19 cellular contexts compared by ENCODE assay signal in genomic region chr11:94956963-94957362, GRCh38. TPM values are rescaled to one million over a fixed set of nuclear protein-coding genes. Genes with fewer than 3 reads are reported as not detected.
DNase-seq lines count a peak whose midpoint lies in the region; ATAC-seq, FAIRE-seq and TF ChIP-seq lines count a peak whose summit lies in the region.
"Had no signal": no experiment of that assay in that cellular context is flagged by ENCODE, and none has a peak within 500 bp of the region (broad histone marks: within the 10 kb centered on the region; RNA-seq: fewer than 3 reads in every experiment).

No MANE protein-coding gene starts in this region.

- no peak overlapping the region for H3K4me3 ChIP-seq in PC-3 (ENCODE audit: low read length)
- H3K4me3 ChIP-seq in fibroblast of mammary gland (ENCODE audit: control insufficient read depth, low read depth, low read length): no peak overlapping the region
- H3K4me3 ChIP-seq in mesenchymal stem cell (ENCODE audit: insufficient read depth in 1 of 2, low read depth in 1 of 2, low read length in 2 of 2): no peak overlapping the region
- no peak overlapping the region for H3K4me3 ChIP-seq in HepG2 (replicated peaks in 1 of 3; ENCODE audit: insufficient read depth in 1 of 3, low read depth in 2 of 3, low read length in 3 of 3)
- H3K4me3 ChIP-seq: A549 had no signal

- FAIRE-seq in HepG2 (lab: Jason Lieb, UNC): no peak
- FAIRE-seq: A549, D721Med had no signal

- TF ChIP-seq RAD21 in HepG2 (CRISPR knock-in tag; IDR thresholded peaks at IDR 0.05): no peak

- H3K4me3 Mint-ChIP-seq in natural killer cell treated with Interleukin-12 subunit alpha and Interleukin-12 subunit beta and Interleukin-15 and Interleukin-18, amount 100 ng/mL, for 72 hours: no peak overlapping the region
- H3K4me3 Mint-ChIP-seq: CD8-positive, alpha-beta T cell; HFFc6 had no signal

- no peaks in the 10 kb centered on the region for H3K9me3 Mint-ChIP-seq in natural killer cell treated with Interleukin-12 subunit alpha and Interleukin-12 subunit beta and Interleukin-15 and Interleukin-18, amount 100 ng/mL, for 72 hours
- H3K9me3 Mint-ChIP-seq: CD8-positive, alpha-beta T cell; HFFc6 had no signal

- H4K8ac ChIP-seq in mesenchymal stem cell (ENCODE audit: low read length): peak overlapping the region; percentile 42

- H3K79me2 ChIP-seq in PC-3 (ENCODE audit: low read length) (no peaks in the 10 kb centered on the region), HepG2 (ENCODE audit: insufficient read depth, low read length) (no peaks in the 10 kb centered on the region)

- H3K27me3 ChIP-seq in PC-3 (ENCODE audit: low read length) (no peaks in the 10 kb centered on the region), mesenchymal stem cell (ENCODE audit: control insufficient read depth in 1 of 2, insufficient read depth in 1 of 2, low read length in 2 of 2) (no peaks in the 10 kb centered on the region), HepG2 (ENCODE audit: control insufficient read depth in 1 of 2, insufficient read depth in 2 of 2, low read length in 2 of 2) (no peaks in the 10 kb centered on the region)
- H3K27me3 ChIP-seq: BE2C had no signal

- CTCF ChIA-PET in PC-3 (lab: Charles Lee) (no interaction called here), HepG2 (lab: Yijun Ruan, JAX; ENCODE audit: low intra/inter-chr PET ratio, low total read pairs) (no interaction called here)

- BruUV-seq in PC-3 (replicated peaks; lab: Mats Ljungman, UMichigan): no TSS peak
- no TSS peak for BruUV-seq in HepG2 (replicated peaks; lab: Mats Ljungman, UMichigan)

- peaks cover 0 to 3% of the 10 kb centered on the region in 2 donors for H3K27me3 Mint-ChIP-seq in natural killer cell treated with Interleukin-12 subunit alpha and Interleukin-12 subunit beta and Interleukin-15 and Interleukin-18, amount 100 ng/mL, for 72 hours

- no peaks in the 10 kb centered on the region for H3K4me1 ChIP-seq in PC-3 (ENCODE audit: insufficient read depth, low read length)
- H3K4me1 ChIP-seq in mesenchymal stem cell (ENCODE audit: control insufficient read depth, insufficient read depth, low read depth, low read length): peaks cover 4% of the 10 kb centered on the region
- no peaks in the 10 kb centered on the region for H3K4me1 ChIP-seq in HepG2 (ENCODE audit: insufficient read depth, low read length)
- H3K4me1 ChIP-seq: A549, BE2C had no signal

- H4K91ac ChIP-seq in mesenchymal stem cell (ENCODE audit: low read length): peak overlapping the region; percentile 48

- WGBS in mesenchymal stem cell: 65% methylated on average over 4 of the region's 4 CpGs
- 65% methylated on average over 4 of the region's 4 CpGs for WGBS in HepG2 (ENCODE audit: low lambda C conversion rate)

- no peak overlapping the region for H3K18ac ChIP-seq in mesenchymal stem cell (ENCODE audit: low read depth in 1 of 2, low read length in 2 of 2)

- H2AFZ ChIP-seq in PC-3 (ENCODE audit: low read length) (no peak overlapping the region), mesenchymal stem cell (ENCODE audit: low read depth, low read length) (no peak overlapping the region), HepG2 (ENCODE audit: low read length) (no peak overlapping the region)

- H3K36me3 ChIP-seq in PC-3 (ENCODE audit: low read depth, low read length) (peaks cover 13% of the 10 kb centered on the region; the same call in 1 of the 2 replicates), mesenchymal stem cell (ENCODE audit: control insufficient read depth in 1 of 2, insufficient read depth in 2 of 2, low read depth in 1 of 2, low read length in 2 of 2) (peaks cover 10 to 28% of the 10 kb centered on the region in 2 experiments), HepG2 (replicated peaks in 1 of 2; ENCODE audit: control insufficient read depth in 1 of 2, insufficient read depth in 2 of 2, low read length in 2 of 2) (peaks cover 0 to 8% of the 10 kb centered on the region in 2 experiments; a peak in 2 of 5 replicates)

- H3K27ac ChIP-seq in PC-3 (ENCODE audit: low read length) (no peak overlapping the region), mesenchymal stem cell (ENCODE audit: low read length, poor library complexity, severe bottlenecking) (no peak overlapping the region), HepG2 (ENCODE audit: extremely low read length, insufficient read depth, low read length) (no peak overlapping the region)
- H3K27ac ChIP-seq: A549, C4-2B, HL-60 had no signal

- no peak for TF ChIP-seq EP300 in HepG2 (IDR thresholded peaks at IDR 0.05; ENCODE audit: low read depth in 2 of 2, low read length in 2 of 2)
- no peak for TF ChIP-seq EP300 in HepG2 (CRISPR knock-in tag; IDR thresholded peaks at IDR 0.05; ENCODE audit: borderline replicate concordance)

- H3K23ac ChIP-seq in mesenchymal stem cell (ENCODE audit: low read length in 2 of 2): no peak overlapping the region

- H3K9me2 ChIP-seq in PC-3 (replicated peaks; ENCODE audit: low read length): no peaks in the 10 kb centered on the region

- H2BK12ac ChIP-seq in mesenchymal stem cell (ENCODE audit: low read length in 2 of 2): peak overlapping the region; percentile 14 to 92

- H3K4me1 Mint-ChIP-seq in natural killer cell treated with Interleukin-12 subunit alpha and Interleukin-12 subunit beta and Interleukin-15 and Interleukin-18, amount 100 ng/mL, for 72 hours (ENCODE audit: low read depth in 2 of 2): no peaks in the 10 kb centered on the region

- POLR2A ChIA-PET in PC-3 (lab: Charles Lee; ENCODE audit: unreplicated experiment) (interaction anchor here (0.6 to 1.2 kb wide), 2 partner anchors 9 to 13 kb away, joined by 3 read pairs; no protein-coding TSS in a partner anchor), HepG2 (lab: Yijun Ruan, JAX) (interaction anchor here (1.2 kb wide), 1 partner anchor 16 kb away, joined by 3 read pairs; the partner anchor contains the start of genes CWC15 and KDM4D)

- H2BK5ac ChIP-seq in mesenchymal stem cell (ENCODE audit: low read depth, low read length, poor library complexity, severe bottlenecking): no peak overlapping the region

- H3K14ac ChIP-seq in mesenchymal stem cell (ENCODE audit: low read length in 2 of 2): peak overlapping the region in 1 of 2 experiments; percentile 65

- no peak for TF ChIP-seq CTCF in PC-3 (conservative IDR thresholded peaks at IDR 0.05; ENCODE audit: low read depth, low read length)
- TF ChIP-seq CTCF in fibroblast of mammary gland (conservative IDR thresholded peaks at IDR 0.05; ENCODE audit: control insufficient read depth, insufficient read depth, low read depth, low read length): no peak
- TF ChIP-seq CTCF in HepG2 (CRISPR knock-in tag; IDR thresholded peaks at IDR 0.05): no peak

- intact Hi-C loops in PC-3 (cut with micrococcal nuclease) (no loop called here), HepG2 (cut with micrococcal nuclease; ENCODE audit: unreplicated experiment) (no loop called here)

- H3K27ac Mint-ChIP-seq in natural killer cell treated with Interleukin-12 subunit alpha and Interleukin-12 subunit beta and Interleukin-15 and Interleukin-18, amount 100 ng/mL, for 72 hours: no peak overlapping the region
- H3K27ac Mint-ChIP-seq: CD8-positive, alpha-beta T cell had no signal

- peak overlapping the region; percentile 24 to 46 for H3K4ac ChIP-seq in mesenchymal stem cell (ENCODE audit: low read depth in 1 of 2, low read length in 2 of 2)

- no peaks in the 10 kb centered on the region for H3F3A ChIP-seq in PC-3 (ENCODE audit: low read length, unreplicated experiment)

- no peak overlapping the region for H2BK120ac ChIP-seq in mesenchymal stem cell (ENCODE audit: low read depth, low read length)

- no peak for TF ChIP-seq POLR2A in HepG2 (IDR thresholded peaks at IDR 0.05; ENCODE audit: insufficient read depth in 1 of 2, low read depth in 2 of 2, low read length in 2 of 2)

- H3K9ac ChIP-seq in PC-3 (ENCODE audit: low read length) (no peak overlapping the region), mesenchymal stem cell (ENCODE audit: low read length) (no peak overlapping the region), HepG2 (ENCODE audit: insufficient read depth, low read depth, low read length) (no peak overlapping the region)

- H2AK5ac ChIP-seq in mesenchymal stem cell (ENCODE audit: low read length, severe bottlenecking): no peak overlapping the region

- in situ Hi-C loops in HepG2 (cut with HindIII; ENCODE audit: extremely low pct_ligation_motif_present, low pct_unique_long_range_greater_than_20kb): no loop called here

- peak; percentile 12 for DNase-seq in ELR (ENCODE audit: low read depth)
- no peak for DNase-seq in PC-3
- DNase-seq in fibroblast of mammary gland (ENCODE audit: low read depth): peak; percentile 23
- no peak for DNase-seq in mesenchymal stem cell
- DNase-seq in natural killer cell treated with Interleukin-12 subunit alpha and Interleukin-12 subunit beta and Interleukin-15 and Interleukin-18, amount 100 ng/mL, for 72 hours (ENCODE audit: low spot score): no peak
- DNase-seq in HepG2 (ENCODE audit: low spot score): no peak
- DNase-seq: BE2C; CD8-positive, alpha-beta T cell; COR-L47; DMS153; DMS79 treated with DMSO at 0.1 percent for 48 hours; GF-D8; HCEC 1CT; HFFc6 had no signal

- H2BK15ac ChIP-seq in mesenchymal stem cell (ENCODE audit: low read depth, poor library complexity, severe bottlenecking): no peak overlapping the region

- no peaks in the 10 kb centered on the region for H3K36me3 Mint-ChIP-seq in natural killer cell treated with Interleukin-12 subunit alpha and Interleukin-12 subunit beta and Interleukin-15 and Interleukin-18, amount 100 ng/mL, for 72 hours

- peaks cover 4% of the 10 kb centered on the region for H3K79me1 ChIP-seq in mesenchymal stem cell (replicated peaks; ENCODE audit: low read length, poor library complexity, severe bottlenecking)

- H4K20me1 ChIP-seq in PC-3 (ENCODE audit: low read length) (no peaks in the 10 kb centered on the region), HepG2 (ENCODE audit: insufficient read depth, low read length) (no peaks in the 10 kb centered on the region)

- H3K4me2 ChIP-seq in PC-3 (ENCODE audit: low read length) (no peak overlapping the region), mesenchymal stem cell (ENCODE audit: low read length, poor library complexity, severe bottlenecking) (no peak overlapping the region), HepG2 (ENCODE audit: low read depth, low read length) (no peak overlapping the region)
- H3K4me2 ChIP-seq: A549 had no signal

- H3K9me3 ChIP-seq in PC-3 (ENCODE audit: low read length): no peaks in the 10 kb centered on the region
- no peaks in the 10 kb centered on the region for H3K9me3 ChIP-seq in mesenchymal stem cell (ENCODE audit: control insufficient read depth, low read length)
- no peaks in the 10 kb centered on the region for H3K9me3 ChIP-seq in HepG2 (ENCODE audit: low read length)
- H3K9me3 ChIP-seq: A549, BE2C had no signal

- ATAC-seq in PC-3: peak; percentile 16; the same call in 1 of the 2 replicates
- ATAC-seq in natural killer cell treated with Interleukin-12 subunit alpha and Interleukin-12 subunit beta and Interleukin-15 and Interleukin-18, amount 100 ng/mL, for 72 hours: no peak
- ATAC-seq in HepG2: no peak; the same call in 1 of the 3 replicates
- ATAC-seq in GM19455 (IDR thresholded peaks at IDR 0.05; ENCODE audit: unreplicated experiment): no peak
- ATAC-seq: A549; CD8-positive, alpha-beta T cell had no signal

RNA-seq across cellular contexts. Expression of gene CWC15, which starts 16.4 kb away (rescaled TPM):
- total RNA-seq in PC-3 (2014; rRNA removed) (56.9 and 63.5 TPM in 2 replicates), HepG2 (2016; rRNA removed; fragmentation: Illumina TruSeq; extraction: Trizol) (61.2 and 73.7 TPM in 2 replicates)
- polyA plus RNA-seq in mesenchymal stem cell (2013, experiment 1 of 2): 113 TPM
- 117 TPM for polyA plus RNA-seq in mesenchymal stem cell (2013, experiment 2 of 2)
- total RNA-seq in natural killer cell treated with Interleukin-12 subunit alpha and Interleukin-12 subunit beta and Interleukin-15 and Interleukin-18, amount 100 ng/mL, for 72 hours: 10 to 100 TPM; 41.5 to 68.3 TPM
- total RNA-seq in HepG2 (2016; cell fraction: cytosol; rRNA removed; fragmentation: Illumina TruSeq; extraction: Trizol; ENCODE audit: low read depth): 41.5 and 45.6 TPM in 2 replicates
- 63.8 and 74.1 TPM in 2 replicates for total RNA-seq in HepG2 (2016; cell fraction: insoluble cytoplasmic fraction; rRNA removed; fragmentation: Illumina TruSeq; extraction: Trizol)
- 40.8 and 43.7 TPM in 2 replicates for total RNA-seq in HepG2 (2016; cell fraction: membrane; rRNA removed; fragmentation: Illumina TruSeq; extraction: Trizol)
- total RNA-seq in HepG2 (2016; cell fraction: nucleus; rRNA removed; fragmentation: Illumina TruSeq; extraction: Trizol): 42.3 and 46.0 TPM in 2 replicates
- 26.0 and 27.6 TPM in 2 replicates for polyA plus RNA-seq in HepG2 (2011; rRNA removed)
- polyA plus RNA-seq in HepG2 (2011; cell fraction: cytosol; rRNA removed): 10.0 and 18.5 TPM in 2 replicates
- polyA plus RNA-seq in HepG2 (2011; cell fraction: nucleus; rRNA removed): 18.8 and 23.9 TPM in 2 replicates
- polyA plus RNA-seq in HepG2 (2012): 40.3 and 49.4 TPM in 2 replicates
- polyA plus RNA-seq in HepG2 (2016; cell fraction: cytosol; fragmentation: Illumina TruSeq; extraction: Trizol; ENCODE audit: low read depth): 39.3 and 49.7 TPM in 2 replicates
- 85.1 and 88.1 TPM in 2 replicates for polyA plus RNA-seq in HepG2 (2016; cell fraction: insoluble cytoplasmic fraction; fragmentation: Illumina TruSeq; extraction: Trizol; ENCODE audit: low read depth)
- polyA plus RNA-seq in HepG2 (2016; cell fraction: membrane; fragmentation: Illumina TruSeq; extraction: Trizol; ENCODE audit: low read depth): 42.4 and 46.8 TPM in 2 replicates
- 79.7 TPM in 2 replicates for polyA plus RNA-seq in HepG2 (2016; cell fraction: nucleus; fragmentation: Illumina TruSeq; extraction: Trizol; ENCODE audit: insufficient read depth, low read depth)
- 4.7 and 10.9 TPM in 2 replicates for polyA minus RNA-seq in HepG2 (2011; rRNA and poly(A)+ RNA removed; ENCODE audit: low replicate concordance)
- polyA minus RNA-seq in HepG2 (2011; cell fraction: cytosol; rRNA and poly(A)+ RNA removed): 10.6 and 13.9 TPM in 2 replicates
- polyA minus RNA-seq in HepG2 (2011; cell fraction: nucleus; rRNA and poly(A)+ RNA removed): 60.4 and 61.5 TPM in 2 replicates

RNA-seq across cellular contexts. Expression of gene KDM4D, which starts 16.5 kb away (rescaled TPM):
- 2.7 and 4.1 TPM in 2 replicates for total RNA-seq in PC-3 (2014; rRNA removed)
- 0.40 TPM for polyA plus RNA-seq in mesenchymal stem cell (2013, experiment 1 of 2)
- 0.41 TPM for polyA plus RNA-seq in mesenchymal stem cell (2013, experiment 2 of 2)
- under 1 TPM; 0.38 to 0.64 TPM for total RNA-seq in natural killer cell treated with Interleukin-12 subunit alpha and Interleukin-12 subunit beta and Interleukin-15 and Interleukin-18, amount 100 ng/mL, for 72 hours
- 1.3 and 2.0 TPM in 2 replicates for total RNA-seq in HepG2 (2016; rRNA removed; fragmentation: Illumina TruSeq; extraction: Trizol)
- 0.44 and 0.61 TPM in 2 replicates for total RNA-seq in HepG2 (2016; cell fraction: cytosol; rRNA removed; fragmentation: Illumina TruSeq; extraction: Trizol; ENCODE audit: low read depth)
- 1.3 and 1.8 TPM in 2 replicates for total RNA-seq in HepG2 (2016; cell fraction: insoluble cytoplasmic fraction; rRNA removed; fragmentation: Illumina TruSeq; extraction: Trizol)
- total RNA-seq in HepG2 (2016; cell fraction: membrane; rRNA removed; fragmentation: Illumina TruSeq; extraction: Trizol): 0.83 and 1.2 TPM in 2 replicates
- total RNA-seq in HepG2 (2016; cell fraction: nucleus; rRNA removed; fragmentation: Illumina TruSeq; extraction: Trizol): 1.3 TPM in 2 replicates
- polyA plus RNA-seq in HepG2 (2011; rRNA removed): 0.96 and 1.4 TPM in 2 replicates
- polyA plus RNA-seq in HepG2 (2011; cell fraction: cytosol; rRNA removed): 1.3 and 1.5 TPM in 2 replicates
- polyA plus RNA-seq in HepG2 (2011; cell fraction: nucleus; rRNA removed): 0.90 and 1.0 TPM in 2 replicates
- 1.0 and 1.3 TPM in 2 replicates for polyA plus RNA-seq in HepG2 (2012)
- 0.07 and 0.12 TPM in 2 replicates for polyA plus RNA-seq in HepG2 (2016; cell fraction: cytosol; fragmentation: Illumina TruSeq; extraction: Trizol; ENCODE audit: low read depth)
- polyA plus RNA-seq in HepG2 (2016; cell fraction: insoluble cytoplasmic fraction; fragmentation: Illumina TruSeq; extraction: Trizol; ENCODE audit: low read depth): 1.7 and 2.0 TPM in 2 replicates
- 0.34 and 0.38 TPM in 2 replicates for polyA plus RNA-seq in HepG2 (2016; cell fraction: membrane; fragmentation: Illumina TruSeq; extraction: Trizol; ENCODE audit: low read depth)
- polyA plus RNA-seq in HepG2 (2016; cell fraction: nucleus; fragmentation: Illumina TruSeq; extraction: Trizol; ENCODE audit: insufficient read depth, low read depth): 0.82 and 1.1 TPM in 2 replicates
- 1.8 and 3.3 TPM in 2 replicates for polyA minus RNA-seq in HepG2 (2011; rRNA and poly(A)+ RNA removed; ENCODE audit: low replicate concordance)
- polyA minus RNA-seq in HepG2 (2011; cell fraction: cytosol; rRNA and poly(A)+ RNA removed): 0.89 and 0.97 TPM in 2 replicates
- polyA minus RNA-seq in HepG2 (2011; cell fraction: nucleus; rRNA and poly(A)+ RNA removed): 1.5 and 2.3 TPM in 2 replicates

Comparison
In these comparisons a context has a peak if more than half of its experiments do, and no peak if none do; other contexts are left out.
1. DNase-seq: peak in ELR (single experiment) and fibroblast of mammary gland (single experiment); none in PC-3 (single experiment), mesenchymal stem cell (single experiment), natural killer cell treated with Interleukin-12 subunit alpha and Interleukin-12 subunit beta and Interleukin-15 and Interleukin-18, amount 100 ng/mL, for 72 hours (single experiment) and HepG2 (single experiment).